21 cellular contexts compared by ENCODE assay signal in the genomic region with DNA sequence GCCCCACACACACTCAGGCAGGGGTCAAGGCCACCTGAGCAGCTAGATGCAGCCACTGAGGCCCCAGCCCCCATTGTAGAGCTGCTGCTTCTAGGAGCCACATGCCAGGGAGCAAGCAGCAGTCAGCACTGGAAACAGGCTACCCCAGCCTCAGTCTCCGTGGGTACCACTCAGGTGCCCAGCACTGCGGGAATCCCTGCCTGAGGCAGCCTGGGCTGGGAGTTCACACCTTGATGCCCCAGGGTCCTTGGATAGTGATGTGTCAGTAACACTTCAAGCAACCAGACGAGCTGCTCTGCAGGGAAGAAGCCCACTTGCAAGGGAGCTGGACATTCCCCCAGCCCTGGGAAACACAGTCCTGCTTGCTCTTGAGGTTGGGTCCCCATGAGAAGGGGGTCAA.
DNase-seq lines count a peak whose midpoint lies in the region; ATAC-seq, FAIRE-seq and TF ChIP-seq lines count a peak whose summit lies in the region.
"Had no signal": no experiment of that assay in that cellular context is flagged by ENCODE, and none has a peak within 500 bp of the region (broad histone marks: within the 10 kb centered on the region; RNA-seq: fewer than 3 reads in every experiment).

No MANE protein-coding gene starts in this region.

- H3K4me3 ChIP-seq in A549 = no peak overlapping the region
- H3K4me3 ChIP-seq in coronary artery = no peak overlapping the region
- no peak overlapping the region for H3K4me3 ChIP-seq in HAP-1
- H3K4me3 ChIP-seq: GM23248, SK-N-MC had no signal

- H3K36me3 Mint-ChIP-seq in HFFc6 (ENCODE audit: low read depth) (0 out of 2 replicates have a peak, but pooled peaks cover 9% of the 10 kb centered on the region), neural crest cell (ENCODE audit: low read depth) (peaks cover 3% of the 10 kb centered on the region)

- TF ChIP-seq EP300 in A549 (IDR thresholded peaks at IDR 0.05) = no peak

- H3K27ac Mint-ChIP-seq in HFFc6 (peak overlapping the region; percentile 36; the same call in 1 of the 2 replicates), neural crest cell (ENCODE audit: unreplicated experiment) (peak overlapping the region; percentile 94)
- H3K27ac Mint-ChIP-seq: CD4-positive, alpha-beta T cell had no signal

- CTCF ChIA-PET in A549 (lab: Yijun Ruan, JAX) = interaction anchor here (1.6 to 3.5 kb wide), 2 partner anchors 17 to 56 kb away, joined by 5 to 18 read pairs; no protein-coding TSS in a partner anchor

- in situ Hi-C loops in HAP-1 (cut with MboI; ENCODE audit: low sequenced_read_pairs) = no loop called here

- WGBS in A549 (ENCODE audit: missing lambda C conversion rate) = 80% methylated on average over 1 of the region's 3 CpGs

- no peak for FAIRE-seq in A549 (lab: Jason Lieb, UNC)

- H3K4me1 ChIP-seq in A549 = peaks cover 25% of the 10 kb centered on the region
- H3K4me1 ChIP-seq in HAP-1 = no peaks in the 10 kb centered on the region
- H3K4me1 ChIP-seq: BE2C had no signal

- DNase-seq in A549 (ENCODE audit: low read depth in 1 of 2, low spot score in 1 of 2) (no peak), HFFc6 (no peak), coronary artery (ENCODE audit: low spot score) (peak; percentile 64), neural crest cell (ENCODE audit: low read depth, low spot score) (no peak), HAP-1 (ENCODE audit: low spot score in 2 of 2) (no peak), NCI-H1417 treated with DMSO at 0.1 percent for 48 hours (lab: John Stamatoyannopoulos, UW) (no peak)
- DNase-seq: BE2C; CD4-positive, alpha-beta T cell; COR-L47; DMS79; GM23248; HCEC 1CT; Karpas-422; NCI-H1694 treated with DMSO at 0.1 percent for 48 hours; NCI-H446 treated with DMSO at 0.1 percent for 48 hours; NCI-H526 treated with DMSO at 0.1 percent for 48 hours; OCI-M1; SHP77 had no signal

- TF ChIP-seq POLR2A in A549 (IDR thresholded peaks at IDR 0.05; ENCODE audit: low read length) = no peak

- no peak for TF ChIP-seq CTCF in A549 (IDR thresholded peaks at IDR 0.05)
- TF ChIP-seq CTCF in HFFc6 (IDR thresholded peaks at IDR 0.05) = no peak
- TF ChIP-seq CTCF in coronary artery (IDR thresholded peaks at IDR 0.05) = no peak
- no peak for TF ChIP-seq CTCF in neural crest cell (conservative IDR thresholded peaks at IDR 0.05)

- H3K9me3 ChIP-seq in A549 = peaks cover 15% of the 10 kb centered on the region; the same call in 1 of the 3 replicates
- H3K9me3 ChIP-seq in HAP-1 = no peaks in the 10 kb centered on the region
- H3K9me3 ChIP-seq: BE2C had no signal

- TF ChIP-seq RAD21 in A549 (conservative IDR thresholded peaks at IDR 0.05 in 1 of 2, IDR thresholded peaks at IDR 0.05 in 1 of 2) = no peak

- H3K27ac ChIP-seq in A549 = peak overlapping the region; percentile 77 to 91
- H3K27ac ChIP-seq in coronary artery = no peak overlapping the region
- H3K27ac ChIP-seq: GM23248, SK-N-MC had no signal

- no peak overlapping the region for H3K4me2 ChIP-seq in A549

- no peaks in the 10 kb centered on the region; the same call in 1 of the 2 replicates for H3K27me3 Mint-ChIP-seq in HFFc6 (ENCODE audit: insufficient read depth)
- no peaks in the 10 kb centered on the region for H3K27me3 Mint-ChIP-seq in neural crest cell (ENCODE audit: low read depth)
- H3K27me3 Mint-ChIP-seq: CD4-positive, alpha-beta T cell had no signal

- H3K9me3 Mint-ChIP-seq in HFFc6 = peaks cover 4% of the 10 kb centered on the region; the same call in 1 of the 2 replicates
- H3K9me3 Mint-ChIP-seq in neural crest cell = peaks cover 16% of the 10 kb centered on the region

- no peaks in the 10 kb centered on the region; the same call in 1 of the 2 replicates for H3K27me3 ChIP-seq in HAP-1 (ENCODE audit: low read depth)
- H3K27me3 ChIP-seq: BE2C had no signal

- POLR2A ChIA-PET in A549 (lab: Yijun Ruan, JAX) = no interaction called here

- H3K4me3 Mint-ChIP-seq in HFFc6 (no peak overlapping the region), neural crest cell (no peak overlapping the region)
- H3K4me3 Mint-ChIP-seq: CD4-positive, alpha-beta T cell had no signal

- H3K36me3 ChIP-seq in HAP-1 (replicated peaks) = no peaks in the 10 kb centered on the region
- H3K36me3 ChIP-seq: BE2C had no signal

- ATAC-seq in A549 = no peak
- ATAC-seq in GM21723 (IDR thresholded peaks at IDR 0.05; ENCODE audit: unreplicated experiment) = no peak
- ATAC-seq in GM18873 (IDR thresholded peaks at IDR 0.05; ENCODE audit: low FRiP score, unreplicated experiment) = no peak

- H3K4me1 Mint-ChIP-seq in HFFc6 (ENCODE audit: low read depth) (peaks cover 33% of the 10 kb centered on the region), neural crest cell (peaks cover 6% of the 10 kb centered on the region)

TF ChIP-seq in A549, 52 proteins besides CTCF, POLR2A, EP300 and RAD21:
- TF ChIP-seq HEYL (CRISPR knock-in tag; IDR thresholded peaks at IDR 0.05) = no peak
- no peak for TF ChIP-seq CBX8 (IDR thresholded peaks at IDR 0.05)
- no peak for TF ChIP-seq HOXA7 (CRISPR knock-in tag; IDR thresholded peaks at IDR 0.05)
- no peak for TF ChIP-seq CHD2 (IDR thresholded peaks at IDR 0.05; ENCODE audit: low read length, partially characterized antibody)
- no peak for TF ChIP-seq KDM5A (IDR thresholded peaks at IDR 0.05)
- TF ChIP-seq, protein P1, sequence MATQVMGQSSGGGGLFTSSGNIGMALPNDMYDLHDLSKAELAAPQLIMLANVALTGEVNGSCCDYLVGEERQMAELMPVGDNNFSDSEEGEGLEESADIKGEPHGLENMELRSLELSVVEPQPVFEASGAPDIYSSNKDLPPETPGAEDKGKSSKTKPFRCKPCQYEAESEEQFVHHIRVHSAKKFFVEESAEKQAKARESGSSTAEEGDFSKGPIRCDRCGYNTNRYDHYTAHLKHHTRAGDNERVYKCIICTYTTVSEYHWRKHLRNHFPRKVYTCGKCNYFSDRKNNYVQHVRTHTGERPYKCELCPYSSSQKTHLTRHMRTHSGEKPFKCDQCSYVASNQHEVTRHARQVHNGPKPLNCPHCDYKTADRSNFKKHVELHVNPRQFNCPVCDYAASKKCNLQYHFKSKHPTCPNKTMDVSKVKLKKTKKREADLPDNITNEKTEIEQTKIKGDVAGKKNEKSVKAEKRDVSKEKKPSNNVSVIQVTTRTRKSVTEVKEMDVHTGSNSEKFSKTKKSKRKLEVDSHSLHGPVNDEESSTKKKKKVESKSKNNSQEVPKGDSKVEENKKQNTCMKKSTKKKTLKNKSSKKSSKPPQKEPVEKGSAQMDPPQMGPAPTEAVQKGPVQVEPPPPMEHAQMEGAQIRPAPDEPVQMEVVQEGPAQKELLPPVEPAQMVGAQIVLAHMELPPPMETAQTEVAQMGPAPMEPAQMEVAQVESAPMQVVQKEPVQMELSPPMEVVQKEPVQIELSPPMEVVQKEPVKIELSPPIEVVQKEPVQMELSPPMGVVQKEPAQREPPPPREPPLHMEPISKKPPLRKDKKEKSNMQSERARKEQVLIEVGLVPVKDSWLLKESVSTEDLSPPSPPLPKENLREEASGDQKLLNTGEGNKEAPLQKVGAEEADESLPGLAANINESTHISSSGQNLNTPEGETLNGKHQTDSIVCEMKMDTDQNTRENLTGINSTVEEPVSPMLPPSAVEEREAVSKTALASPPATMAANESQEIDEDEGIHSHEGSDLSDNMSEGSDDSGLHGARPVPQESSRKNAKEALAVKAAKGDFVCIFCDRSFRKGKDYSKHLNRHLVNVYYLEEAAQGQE (IDR thresholded peaks at IDR 0.05) = no peak

Comparison
In these comparisons a context has a peak if more than half of its experiments do, and no peak if none do; other contexts are left out.
1. H3K27ac ChIP-seq: peak in A549 (2 of 2); none in coronary artery (0 of 2).